ENCODE assay signal across 15 cellular contexts in the genomic region with DNA sequence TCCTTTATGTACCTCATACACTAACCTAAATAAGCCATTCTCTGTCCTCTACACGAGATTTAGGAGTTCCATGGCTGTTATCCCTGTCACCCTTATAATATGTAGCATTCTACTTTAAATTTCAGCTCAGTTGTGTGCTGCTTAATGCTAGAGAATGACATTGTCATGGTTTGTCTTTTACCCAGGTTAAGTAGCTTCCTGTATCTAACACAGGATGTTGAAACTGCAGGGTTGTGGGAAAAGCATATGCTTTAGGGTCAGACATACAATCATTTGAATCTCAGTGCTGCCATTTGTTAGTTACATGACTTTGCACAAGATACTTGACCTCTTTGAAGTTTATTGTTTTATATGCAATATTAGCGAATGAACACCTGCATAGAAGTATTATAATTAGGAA.
DNase-seq lines count a peak whose midpoint lies in the region; ATAC-seq and TF ChIP-seq lines count a peak whose summit lies in the region.
"Had no signal": no experiment of that assay in that cellular context is flagged by ENCODE, and none has a peak within 500 bp of the region (broad histone marks: within the 10 kb centered on the region; RNA-seq: fewer than 3 reads in every experiment).

No MANE protein-coding gene starts in this region.

- no peaks in the 10 kb centered on the region for H3K9me3 ChIP-seq in naive thymus-derived CD4-positive, alpha-beta T cell (ENCODE audit: control insufficient read depth in 2 of 3, low read length in 3 of 3)
- H3K9me3 ChIP-seq: HAP-1, stomach, vagina had no signal

- CTCF ChIA-PET in naive thymus-derived CD4-positive, alpha-beta T cell (lab: Charles Lee) = no interaction called here

- peaks cover 0 to 21% of the 10 kb centered on the region in 2 donors for H3K4me1 ChIP-seq in naive thymus-derived CD4-positive, alpha-beta T cell (ENCODE audit: control insufficient read depth in 2 of 2, insufficient read depth in 2 of 2, low read length in 2 of 2)
- H3K4me1 ChIP-seq: HAP-1 had no signal

- peak overlapping the region; percentile 88 for H3K27ac ChIP-seq in VCaP
- peak overlapping the region; percentile 28 for H3K27ac ChIP-seq in naive thymus-derived CD4-positive, alpha-beta T cell (ENCODE audit: low read depth, low read length)
- H3K27ac ChIP-seq: stomach, vagina had no signal

- peaks cover 13% of the 10 kb centered on the region for H3K4me1 Mint-ChIP-seq in activated CD4-positive, alpha-beta T cell treated with anti-CD3 and anti-CD28 coated beads, Interleukin-2, amount 10 ng/mL, durations not matched to agents 24 days and 14 days
- peaks cover 7 to 36% (median 22%) of the 10 kb centered on the region in 7 donors for H3K4me1 Mint-ChIP-seq in naive thymus-derived CD4-positive, alpha-beta T cell

- DNase-seq in activated CD4-positive, alpha-beta T cell treated with anti-CD3 and anti-CD28 coated beads, Interleukin-2, amount 10 ng/mL, durations not matched to agents 24 days and 14 days = peak; percentile 57
- no peak for DNase-seq in activated CD4-positive, alpha-beta T cell treated with anti-CD3 and anti-CD28 coated beads, Interleukin-2, amount 50 U/mL, for 48 hours
- peak in 5 of 9 donors; percentile 14 to 27 (median 16) for DNase-seq in naive thymus-derived CD4-positive, alpha-beta T cell
- DNase-seq in stimulated activated CD4-positive, alpha-beta T cell treated with anti-CD3 and anti-CD28 coated beads, Interleukin-1b, Interleukin-23, amount 100 ng/mL, for 48 hours = no peak
- DNase-seq: activated CD8-positive, alpha-beta memory T cell treated with anti-CD3 and anti-CD28 coated beads for 24 hours; central memory CD4-positive, alpha-beta T cell; SHP77 treated with DMSO at 0.1 percent for 48 hours; stomach had no signal

- no peaks in the 10 kb centered on the region for H3K9me3 Mint-ChIP-seq in activated CD4-positive, alpha-beta T cell treated with anti-CD3 and anti-CD28 coated beads, Interleukin-2, amount 10 ng/mL, durations not matched to agents 24 days and 14 days
- H3K9me3 Mint-ChIP-seq in naive thymus-derived CD4-positive, alpha-beta T cell = peaks cover 0 to 13% (median 0%) of the 10 kb centered on the region in 11 donors

- H3K36me3 ChIP-seq in naive thymus-derived CD4-positive, alpha-beta T cell (ENCODE audit: control insufficient read depth in 2 of 3, insufficient read depth in 3 of 3, low read length in 3 of 3) = no peaks in the 10 kb centered on the region
- H3K36me3 ChIP-seq: HAP-1, stomach, vagina had no signal

- H3K4me3 ChIP-seq in naive thymus-derived CD4-positive, alpha-beta T cell (ENCODE audit: low read length) = no peak overlapping the region
- H3K4me3 ChIP-seq: HAP-1, skin epidermis, stomach, vagina had no signal

- POLR2A ChIA-PET in naive thymus-derived CD4-positive, alpha-beta T cell (lab: Charles Lee) = no interaction called here

- H3K27me3 ChIP-seq in naive thymus-derived CD4-positive, alpha-beta T cell (ENCODE audit: control insufficient read depth in 2 of 2, insufficient read depth in 2 of 2, low read length in 2 of 2) = no peaks in the 10 kb centered on the region
- H3K27me3 ChIP-seq: stomach, vagina had no signal

- H3K27ac Mint-ChIP-seq in activated CD4-positive, alpha-beta T cell treated with anti-CD3 and anti-CD28 coated beads, Interleukin-2, amount 10 ng/mL, durations not matched to agents 24 days and 14 days = peak overlapping the region; percentile 81
- peak overlapping the region; percentile 11 to 90 (median 76) for H3K27ac Mint-ChIP-seq in naive thymus-derived CD4-positive, alpha-beta T cell

- no peak for TF ChIP-seq CTCF in VCaP (conservative IDR thresholded peaks at IDR 0.05)

- peak; percentile 64 for ATAC-seq in HG03097 (IDR thresholded peaks at IDR 0.05; ENCODE audit: low FRiP score, unreplicated experiment)
- peak; percentile 62 for ATAC-seq in naive thymus-derived CD4-positive, alpha-beta T cell
- no peak for ATAC-seq in HG02759 (IDR thresholded peaks at IDR 0.05; ENCODE audit: unreplicated experiment)
- ATAC-seq in HG02884 (IDR thresholded peaks at IDR 0.05; ENCODE audit: unreplicated experiment) = no peak

- intact Hi-C loops in activated CD4-positive, alpha-beta T cell treated with anti-CD3 and anti-CD28 coated beads, Interleukin-2, amount 10 ng/mL, durations not matched to agents 24 days and 14 days (cut with micrococcal nuclease) = no loop called here
- intact Hi-C loops in naive thymus-derived CD4-positive, alpha-beta T cell (cut with micrococcal nuclease) = loop anchor here (5.0 kb wide), 3 partner anchors 44 to 76 kb away; no protein-coding TSS in a partner anchor

- peak overlapping the region; percentile 73 for H3K4me3 Mint-ChIP-seq in activated CD4-positive, alpha-beta T cell treated with anti-CD3 and anti-CD28 coated beads, Interleukin-2, amount 10 ng/mL, durations not matched to agents 24 days and 14 days
- H3K4me3 Mint-ChIP-seq in naive thymus-derived CD4-positive, alpha-beta T cell = peak overlapping the region in 9 of 10 donors; percentile 36 to 85 (median 70)

- H3K27me3 Mint-ChIP-seq in activated CD4-positive, alpha-beta T cell treated with anti-CD3 and anti-CD28 coated beads, Interleukin-2, amount 10 ng/mL, durations not matched to agents 24 days and 14 days = no peaks in the 10 kb centered on the region
- H3K27me3 Mint-ChIP-seq in naive thymus-derived CD4-positive, alpha-beta T cell = no peaks in the 10 kb centered on the region

- no peaks in the 10 kb centered on the region for H3K36me3 Mint-ChIP-seq in activated CD4-positive, alpha-beta T cell treated with anti-CD3 and anti-CD28 coated beads, Interleukin-2, amount 10 ng/mL, durations not matched to agents 24 days and 14 days (ENCODE audit: low read depth)
- H3K36me3 Mint-ChIP-seq in naive thymus-derived CD4-positive, alpha-beta T cell = peaks cover 0 to 5% (median 0%) of the 10 kb centered on the region in 5 donors

Comparison
In these comparisons a context has a peak if more than half of its experiments do, and no peak if none do; other contexts are left out.
1. DNase-seq: peak in activated CD4-positive, alpha-beta T cell treated with anti-CD3 and anti-CD28 coated beads, Interleukin-2, amount 10 ng/mL, durations not matched to agents 24 days and 14 days (single experiment) and naive thymus-derived CD4-positive, alpha-beta T cell (5 of 9); none in activated CD4-positive, alpha-beta T cell treated with anti-CD3 and anti-CD28 coated beads, Interleukin-2, amount 50 U/mL, for 48 hours (0 of 2) and stimulated activated CD4-positive, alpha-beta T cell treated with anti-CD3 and anti-CD28 coated beads, Interleukin-1b, Interleukin-23, amount 100 ng/mL, for 48 hours (single experiment).
2. ATAC-seq: peak in HG03097 (single experiment) and naive thymus-derived CD4-positive, alpha-beta T cell (single experiment); none in HG02759 (single experiment) and HG02884 (single experiment).